9 cellular contexts compared by ENCODE assay signal in genomic region chr14:106436310-106436905, GRCh38.
DNase-seq lines count a peak whose midpoint lies in the region; ATAC-seq, FAIRE-seq and TF ChIP-seq lines count a peak whose summit lies in the region.
"Had no signal": no experiment of that assay in that cellular context is flagged by ENCODE, and none has a peak within 500 bp of the region (broad histone marks: within the 10 kb centered on the region; RNA-seq: fewer than 3 reads in every experiment).

No MANE protein-coding gene starts in this region.

- TF ChIP-seq CTCF in GM20000 (IDR thresholded peaks at IDR 0.05; ENCODE audit: extremely low read depth, missing control alignments) (peak; percentile 46), testis (IDR thresholded peaks at IDR 0.05) (peak; percentile 25 to 54 (median 48))

- H3K4me3 ChIP-seq in testis: no peak overlapping the region

- no peak for TF ChIP-seq POLR2A in testis (IDR thresholded peaks at IDR 0.05)

- WGBS in testis, 2 donors: 35 to 40% methylated on average over 12 to 16 of the region's 16 CpGs

- no peak for DNase-seq in GM20000 (ENCODE audit: low spot score)
- peak; percentile 75 for DNase-seq in NCI-H748 (lab: John Stamatoyannopoulos, UW; ENCODE audit: unreplicated experiment)
- peak; percentile 73 for DNase-seq in activated T-cell treated with anti-CD3 and anti-CD28 coated beads, Interleukin-2, amount 50 U/mL, for 1 hour
- DNase-seq in lung microvascular endothelial cell (ENCODE audit: low read depth in 2 of 2): peak; percentile 26 to 52
- peak; percentile 76 for DNase-seq in testis
- DNase-seq in RCC 7860 (ENCODE audit: low spot score): no peak

- no peaks in the 10 kb centered on the region for H3K9me3 ChIP-seq in testis

- ATAC-seq in HG03280 (IDR thresholded peaks at IDR 0.05; ENCODE audit: unreplicated experiment): no peak
- ATAC-seq in GM21786 (IDR thresholded peaks at IDR 0.05; ENCODE audit: unreplicated experiment): no peak

- intact Hi-C loops in testis (cut with DNase I; ENCODE audit: low total_unique reads): no loop called here

- H3K36me3 ChIP-seq in testis (ENCODE audit: low read depth, missing control alignments): no peaks in the 10 kb centered on the region

- no peak for FAIRE-seq in RCC 7860 (lab: Jason Lieb, UNC)
- FAIRE-seq: keratinocyte had no signal

- no peak overlapping the region for H3K27ac ChIP-seq in testis

- H3K4me1 ChIP-seq in testis: no peaks in the 10 kb centered on the region

- H3K27me3 ChIP-seq in testis: no peaks in the 10 kb centered on the region

Comparison
In these comparisons a context has a peak if more than half of its experiments do, and no peak if none do; other contexts are left out.
1. DNase-seq: peak in NCI-H748 (single experiment), activated T-cell treated with anti-CD3 and anti-CD28 coated beads, Interleukin-2, amount 50 U/mL, for 1 hour (single experiment), lung microvascular endothelial cell (2 of 2) and testis (single experiment); none in GM20000 (single experiment) and RCC 7860 (single experiment).